In genomic region chr18:22173928-22174301, GRCh38 we compare ENCODE assay signal across 13 cellular contexts. TPM values are rescaled to one million over a fixed set of nuclear protein-coding genes. Genes with fewer than 3 reads are reported as not detected.
A peak's percentile ranks its signal among the peaks of the same experiment; 100 is the strongest.
DNase-seq lines count a peak whose midpoint lies in the region; ATAC-seq, FAIRE-seq and TF ChIP-seq lines count a peak whose summit lies in the region.
"Had no signal": no experiment of that assay in that cellular context is flagged by ENCODE, and none has a peak within 500 bp of the region (broad histone marks: within the 10 kb centered on the region; RNA-seq: fewer than 3 reads in every experiment).

No MANE protein-coding gene starts in this region.

- 15 to 47% (median 29%) methylated on average over 6 of the region's 6 CpGs for WGBS in small intestine, 3 donors

- intact Hi-C loops in left lung (cut with DNase I) (loop anchor here in 1 of 2 donors (10.0 kb wide), 2 partner anchors 171 to 391 kb away; no protein-coding TSS in a partner anchor), posterior cingulate gyrus (cut with DNase I) (no loop called here)

- peaks cover 0 to 13% of the 10 kb centered on the region in 2 donors for H3K4me1 ChIP-seq in left lung
- H3K4me1 ChIP-seq in small intestine (ENCODE audit: control insufficient read depth in 2 of 2, insufficient read depth in 1 of 2, low read depth in 1 of 2, low read length in 1 of 2), result no peaks in the 10 kb centered on the region

- TF ChIP-seq CTCF in left lung (IDR thresholded peaks at IDR 0.05), result no peak

- H3K9me3 ChIP-seq in left lung, result no peaks in the 10 kb centered on the region
- no peaks in the 10 kb centered on the region for H3K9me3 ChIP-seq in small intestine (ENCODE audit: control insufficient read depth, low read depth)
- H3K9me3 ChIP-seq: gastrocnemius medialis had no signal

- H3K36me3 ChIP-seq in H7 (replicated peaks; ENCODE audit: control insufficient read depth, insufficient read depth, low read length) (no peaks in the 10 kb centered on the region), left lung (no peaks in the 10 kb centered on the region), small intestine (ENCODE audit: control insufficient read depth in 2 of 2, insufficient read depth in 2 of 2, low read length in 2 of 2) (no peaks in the 10 kb centered on the region)
- H3K36me3 ChIP-seq: gastrocnemius medialis had no signal

- H3K4me3 ChIP-seq in H7 (ENCODE audit: insufficient read depth, low read depth, low read length) (peak overlapping the region; percentile 30; the same call in 1 of the 2 replicates), left lung (peak overlapping the region; percentile 31 to 66), small intestine (ENCODE audit: low read depth in 1 of 2, low read length in 2 of 2) (peak overlapping the region; percentile 35 to 94)
- H3K4me3 ChIP-seq: gastrocnemius medialis, GM12878 had no signal

- H3K27me3 ChIP-seq in H7 (ENCODE audit: control insufficient read depth, insufficient read depth, low read length) (peaks cover 98% of the 10 kb centered on the region), left lung (peaks cover 2 to 99% of the 10 kb centered on the region in 2 donors), small intestine (ENCODE audit: control insufficient read depth in 2 of 2, insufficient read depth in 2 of 2, low read length in 2 of 2) (peaks cover 0 to 18% of the 10 kb centered on the region in 2 donors)

- ATAC-seq in left lung, result no peak
- no peak for ATAC-seq in GM21390 (IDR thresholded peaks at IDR 0.05; ENCODE audit: unreplicated experiment)
- ATAC-seq: gastrocnemius medialis, GM12878 had no signal

- FAIRE-seq in small intestine (lab: Jason Lieb, UNC), result no peak
- FAIRE-seq: GM12878, kidney had no signal

- H3K27ac ChIP-seq in left lung (peak overlapping the region; percentile 46 to 71), small intestine (ENCODE audit: low read depth in 1 of 2, low read length in 1 of 2) (peak overlapping the region; percentile 59 to 95)
- H3K27ac ChIP-seq: gastrocnemius medialis had no signal

- DNase-seq in H7 (peak; percentile 37), astrocyte of the hippocampus (ENCODE audit: low read depth, low spot score) (peak; percentile 29), left lung (no peak), small intestine (peak; percentile 64), NCI-H1436 treated with DMSO at 0.1 percent for 48 hours (lab: John Stamatoyannopoulos, UW) (no peak), posterior cingulate gyrus (no peak)
- DNase-seq in stimulated activated CD8-positive, alpha-beta memory T cell treated with anti-CD3 and anti-CD28 coated beads, Interleukin-4, amount 100 ng/mL, for 48 hours, result no peak
- DNase-seq: gastrocnemius medialis, kidney, NCI-H2171 treated with DMSO at 0.1 percent for 48 hours, occipital lobe had no signal

RNA-seq across cellular contexts. Expression of gene GATA6, which starts 4.5 kb away (rescaled TPM):
- 8.8 and 37.7 TPM in 2 replicates for total RNA-seq in H7 (2014; rRNA removed; shearing (Covaris generic))
- 10 to 100 TPM; 20.6 to 29.9 TPM for total RNA-seq in left lung
- polyA plus RNA-seq in small intestine, result 10 to 100 TPM; 25.9 to 36.9 (median 27.8) TPM

Comparison
In these comparisons a context has a peak if more than half of its experiments do, and no peak if none do; other contexts are left out.
1. DNase-seq: peak in H7 (single experiment), astrocyte of the hippocampus (single experiment) and small intestine (single experiment); none in left lung (0 of 2), NCI-H1436 treated with DMSO at 0.1 percent for 48 hours (single experiment), stimulated activated CD8-positive, alpha-beta memory T cell treated with anti-CD3 and anti-CD28 coated beads, Interleukin-4, amount 100 ng/mL, for 48 hours (single experiment) and posterior cingulate gyrus (0 of 10).
2. Peak in every context shown above with its lines, with median percentiles within 50 percentile points of each other: H3K4me3 ChIP-seq.